9 cellular contexts compared by ENCODE assay signal in the genomic region with DNA sequence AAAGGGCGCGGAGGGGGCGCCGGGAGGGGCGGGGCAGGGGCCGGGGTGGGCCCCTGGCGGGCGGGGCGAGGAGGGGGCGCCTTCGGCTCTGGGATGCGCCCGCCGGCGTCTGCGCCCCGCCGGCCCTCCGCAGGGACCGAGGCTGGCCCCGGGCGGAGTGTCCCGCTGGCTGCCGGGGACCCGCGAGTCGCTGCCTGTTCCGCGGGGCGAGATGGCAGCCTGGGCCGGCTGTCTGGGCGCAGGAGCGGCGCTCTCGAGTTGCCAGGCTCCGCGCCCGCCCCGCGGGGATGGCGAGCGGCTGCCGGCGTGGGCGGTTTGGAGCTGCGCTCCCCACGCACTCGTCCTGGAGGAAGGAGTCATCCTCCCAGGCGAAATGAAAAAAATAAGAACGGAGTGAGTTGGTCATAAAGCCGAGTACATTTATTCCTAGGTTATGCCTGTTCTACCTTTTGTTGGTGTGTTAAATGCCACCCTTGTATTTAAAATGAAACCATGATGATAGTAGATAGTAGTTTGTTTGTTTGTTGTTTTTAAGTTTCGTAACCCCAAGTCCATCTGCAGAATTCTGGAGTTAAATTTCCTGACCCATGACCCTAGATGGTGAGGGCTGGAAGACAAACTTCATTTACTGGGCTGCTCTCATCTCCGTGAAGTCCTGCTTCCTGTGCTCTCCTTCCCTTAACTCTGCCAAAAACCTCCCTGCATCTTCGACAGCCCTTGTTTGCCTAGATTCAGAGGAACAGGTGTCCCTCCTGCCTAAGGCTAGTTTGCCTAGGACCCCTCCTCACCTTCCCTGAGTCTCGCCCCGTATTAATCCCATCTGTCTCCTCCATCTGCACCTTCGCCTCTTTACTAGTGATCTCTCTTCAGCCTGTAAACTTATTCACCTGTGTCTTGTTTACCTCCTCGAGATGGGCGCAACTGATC. TPM values are rescaled to one million over a fixed set of nuclear protein-coding genes. Genes with fewer than 3 reads are reported as not detected.
DNase-seq lines count a peak whose midpoint lies in the region; FAIRE-seq and TF ChIP-seq lines count a peak whose summit lies in the region.
"Had no signal": no experiment of that assay in that cellular context is flagged by ENCODE, and none has a peak within 500 bp of the region (broad histone marks: within the 10 kb centered on the region; RNA-seq: fewer than 3 reads in every experiment).

No MANE protein-coding gene starts in this region.

- H3K27ac ChIP-seq in H1 (ENCODE audit: low read depth, low read length) (no peak overlapping the region), stomach (peak overlapping the region; percentile 44 to 91 (median 77)), PC-9 (no peak overlapping the region)

- no peaks in the 10 kb centered on the region for H3K79me1 ChIP-seq in H1 (ENCODE audit: low read depth, low read length)

- H3K23ac ChIP-seq in H1 (ENCODE audit: insufficient read length), result no peak overlapping the region

- no TSS peak for BruUV-seq in PC-9 (replicated peaks; lab: Mats Ljungman, UMichigan)

- intact Hi-C loops in stomach (cut with DNase I; ENCODE audit: low total_unique reads) (no loop called here), PC-9 (cut with micrococcal nuclease; ENCODE audit: unreplicated experiment) (no loop called here)

- H3K79me2 ChIP-seq in H1 (ENCODE audit: control insufficient read depth in 1 of 2, insufficient read depth in 2 of 2, low read length in 2 of 2) (no peaks in the 10 kb centered on the region), PC-9 (ENCODE audit: low read depth) (no peaks in the 10 kb centered on the region)

- H3K56ac ChIP-seq in H1 (replicated peaks; ENCODE audit: insufficient read length, low read depth, low read length), result no peak overlapping the region

- H3K4me2 ChIP-seq in H1 (ENCODE audit: insufficient read depth in 1 of 2, low read depth in 2 of 2, low read length in 2 of 2) (peak overlapping the region; percentile 72 to 98), PC-9 (no peak overlapping the region)

- H3K9me2 ChIP-seq in PC-9 (ENCODE audit: insufficient read depth), result no peaks in the 10 kb centered on the region

- no peak overlapping the region for H3K4ac ChIP-seq in H1 (replicated peaks; ENCODE audit: insufficient read length, low read depth, low read length)

- POLR2A ChIA-PET in H1 (lab: Charles Lee; ENCODE audit: partially characterized antibody), result interaction anchor here (0.6 kb wide), 1 partner anchor 12 kb away, joined by 3 read pairs; no protein-coding TSS in a partner anchor
- POLR2A ChIA-PET in PC-9 (lab: Charles Lee; ENCODE audit: unreplicated experiment), result no interaction called here

- TF ChIP-seq RAD21 in H1 (IDR thresholded peaks at IDR 0.05 in 1 of 2, conservative IDR thresholded peaks at IDR 0.05 in 1 of 2; ENCODE audit: low read depth in 2 of 2, low read length in 2 of 2), result no peak

- no peak overlapping the region for H2BK20ac ChIP-seq in H1 (ENCODE audit: low read length)

- H2BK5ac ChIP-seq in H1 (ENCODE audit: low read depth, low read length), result no peak overlapping the region

- H4K91ac ChIP-seq in H1 (replicated peaks; ENCODE audit: insufficient read length, low read length), result no peak overlapping the region

- no peak overlapping the region for H3K9ac ChIP-seq in H1 (replicated peaks in 1 of 4; ENCODE audit: extremely low read depth in 1 of 4, low read depth in 3 of 4, low read length in 3 of 4)

- CTCF ChIA-PET in H1 (lab: Charles Lee; ENCODE audit: partially characterized antibody) (interaction anchor here (0.7 to 11.1 kb wide), 9 partner anchors 11 to 80 kb away, joined by 3 to 142 read pairs (median 9); no protein-coding TSS in a partner anchor), PC-9 (lab: Charles Lee) (no interaction called here)

- H3K23me2 ChIP-seq in H1 (ENCODE audit: low read depth, low read length), result peaks cover 11% of the 10 kb centered on the region; the same call in 1 of the 2 replicates

- H3K4me1 ChIP-seq in H1 (replicated peaks in 1 of 4; ENCODE audit: control insufficient read depth in 3 of 4, insufficient read depth in 4 of 4, low read length in 3 of 4) (peaks cover 6 to 17% (median 13%) of the 10 kb centered on the region in 4 experiments; a peak in 6 of 7 replicates), stomach (peaks cover 15 to 28% (median 22%) of the 10 kb centered on the region in 4 donors), PC-9 (replicated peaks; ENCODE audit: insufficient read depth) (no peaks in the 10 kb centered on the region)

- no peak overlapping the region for H4K8ac ChIP-seq in H1 (ENCODE audit: extremely low read depth, insufficient read depth, low read length)

- no peak overlapping the region for H3K18ac ChIP-seq in H1 (ENCODE audit: extremely low read depth, low read length)

- no peak overlapping the region for H2BK12ac ChIP-seq in H1 (ENCODE audit: low read depth, low read length)

- H3K9me3 ChIP-seq in H1 (ENCODE audit: insufficient read depth in 2 of 2, low read depth in 1 of 2, low read length in 1 of 2) (no peaks in the 10 kb centered on the region), stomach (no peaks in the 10 kb centered on the region), PC-9 (ENCODE audit: insufficient read depth, low read depth) (no peaks in the 10 kb centered on the region)

- H3K4me3 ChIP-seq in H1 (ENCODE audit: extremely low read depth in 1 of 4, insufficient read depth in 2 of 4, low read depth in 3 of 4, low read length in 4 of 4) (peak overlapping the region; percentile 56 to 68 (median 61)), stomach (peak overlapping the region; percentile 57 to 75 (median 68)), PC-9 (no peak overlapping the region)

- no peak for TF ChIP-seq POLR2A in H1 (IDR thresholded peaks at IDR 0.05; ENCODE audit: control extremely low read depth in 1 of 2, low read depth in 2 of 2, low read length in 2 of 2)
- no peak for TF ChIP-seq POLR2A in stomach (IDR thresholded peaks at IDR 0.05)

- TF ChIP-seq CTCF in H1 (IDR thresholded peaks at IDR 0.05; ENCODE audit: control extremely low read depth in 1 of 3, insufficient read depth in 1 of 3, low read depth in 1 of 3, low read length in 3 of 3), result no peak
- no peak for TF ChIP-seq CTCF in stomach (IDR thresholded peaks at IDR 0.05)
- no peak for TF ChIP-seq CTCF in PC-9 (conservative IDR thresholded peaks at IDR 0.05)

- H4K5ac ChIP-seq in H1 (ENCODE audit: insufficient read length, low read depth, low read length), result no peak overlapping the region

- H3K36me3 ChIP-seq in H1 (ENCODE audit: control insufficient read depth in 2 of 4, insufficient read depth in 4 of 4, low read length in 3 of 4), result no peaks in the 10 kb centered on the region
- no peaks in the 10 kb centered on the region for H3K36me3 ChIP-seq in stomach
- no peaks in the 10 kb centered on the region for H3K36me3 ChIP-seq in PC-9 (ENCODE audit: low read depth)

- no peak overlapping the region for H3K14ac ChIP-seq in H1 (ENCODE audit: insufficient read length)

- peaks cover 14 to 59% (median 52%) of the 10 kb centered on the region in 4 experiments for H3K27me3 ChIP-seq in H1 (replicated peaks in 1 of 4; ENCODE audit: control insufficient read depth in 3 of 4, extremely low read depth in 1 of 4, insufficient read depth in 3 of 4, low read length in 3 of 4)
- peaks cover 0 to 58% (median 37%) of the 10 kb centered on the region in 3 donors for H3K27me3 ChIP-seq in stomach
- peaks cover 3% of the 10 kb centered on the region; the same call in 1 of the 2 replicates for H3K27me3 ChIP-seq in PC-9 (ENCODE audit: insufficient read depth, low read depth)

- TF ChIP-seq EP300 in H1 (IDR thresholded peaks at IDR 0.05; ENCODE audit: borderline replicate concordance in 1 of 2, low read depth in 2 of 2, low read length in 2 of 2) (no peak), stomach (IDR thresholded peaks at IDR 0.05) (no peak)

- no peak for FAIRE-seq in H1 (lab: Jason Lieb, UNC)

- H2AK5ac ChIP-seq in H1 (ENCODE audit: low read depth, low read length), result no peak overlapping the region

- H2AFZ ChIP-seq in H1 (ENCODE audit: low read length), result no peak overlapping the region
- no peak overlapping the region for H2AFZ ChIP-seq in PC-9

- peak overlapping the region; percentile 83; the same call in 1 of the 2 replicates for H2BK15ac ChIP-seq in H1 (ENCODE audit: low read length)

- 23% methylated on average over 24 of the region's 59 CpGs; no CpG with 5 or more reads in 1 of the 2 experiments for whole genome bisulfite sequencing in H1 (ENCODE audit: extremely low coverage in 1 of 2, insufficient coverage in 1 of 2, insufficient read length in 1 of 2, insufficient replicate concordance in 2 of 2, low coverage in 1 of 2, low lambda C conversion rate in 2 of 2, missing lambda C conversion rate in 1 of 2), 2 experiments
- 8 to 15% (median 11%) methylated on average over 27 to 59 of the region's 59 CpGs for WGBS in stomach, 5 donors

- DNase-seq in DMS79 treated with DMSO at 0.1 percent for 48 hours (lab: John Stamatoyannopoulos, UW) (peak; percentile 15), DMS79 (lab: John Stamatoyannopoulos, UW) (no peak), H1 (ENCODE audit: low read depth in 1 of 2, low spot score in 2 of 2) (peak in 1 of 2 experiments; percentile 45), mesenteric fat pad (ENCODE audit: low spot score) (peak; percentile 90), stomach (no peak), PC-9 (no peak), cortex of kidney (lab: John Stamatoyannopoulos, UW) (no peak)
- peak; percentile 36 to 39 for DNase-seq in activated CD4-positive, alpha-beta T cell treated with anti-CD3 and anti-CD28 coated beads, Interleukin-2, amount 50 U/mL, for 48 hours

- H4K20me1 ChIP-seq in H1 (replicated peaks in 1 of 2; ENCODE audit: control insufficient read depth in 1 of 2, insufficient read depth in 2 of 2, low read length in 2 of 2), result peaks cover 0 to 3% of the 10 kb centered on the region in 2 experiments
- no peaks in the 10 kb centered on the region for H4K20me1 ChIP-seq in PC-9 (ENCODE audit: insufficient read depth)

- H3F3A ChIP-seq in PC-9 (ENCODE audit: insufficient read depth, low read depth), result no peaks in the 10 kb centered on the region

- H2BK120ac ChIP-seq in H1 (replicated peaks; ENCODE audit: low read depth, low read length), result no peak overlapping the region

RNA-seq across cellular contexts. Expression of a gene that starts 32.8 kb away (rescaled TPM):
- 385 and 388 TPM in 2 replicates for total RNA-seq in H1 (2021; fragmentation: NEBNext Ultra II Directional; extraction: Animal tissue kit (Norgen Biotek cat#: 25700))
- 222 and 469 TPM in 2 replicates for polyA plus RNA-seq in H1 (2011; rRNA removed)
- polyA plus RNA-seq in H1 (2011; cell fraction: cytosol; rRNA removed), result 352 TPM
- polyA plus RNA-seq in H1 (2011; cell fraction: nucleus; rRNA removed), result 349 TPM
- 353 to 461 TPM (median 430 TPM) in 4 replicates for polyA plus RNA-seq in H1 (2012, experiment 1 of 2)
- 373 TPM for polyA plus RNA-seq in H1 (2012, experiment 2 of 2)
- polyA plus RNA-seq in H1 (2013, experiment 1 of 2), result 479 TPM
- polyA plus RNA-seq in H1 (2013, experiment 2 of 2), result 464 TPM
- polyA minus RNA-seq in H1 (2011; rRNA and poly(A)+ RNA removed), result 220 and 221 TPM in 2 replicates
- polyA minus RNA-seq in H1 (2011; cell fraction: cytosol; rRNA and poly(A)+ RNA removed), result 184 TPM
- polyA minus RNA-seq in H1 (2011; cell fraction: nucleus; rRNA and poly(A)+ RNA removed), result 187 TPM
- total RNA-seq in mesenteric fat pad, result 144 TPM
- 100 to 1,000 TPM; 102 to 204 (median 136) TPM for total RNA-seq in stomach
- 100 to 1,000 TPM; 243 to 580 (median 328) TPM for polyA plus RNA-seq in stomach
- 191 and 195 TPM in 2 replicates for total RNA-seq in PC-9 (2021)

RNA-seq across cellular contexts. Expression of a gene that starts 54.7 kb away (rescaled TPM):
- 0.31 and 0.71 TPM in 2 replicates for total RNA-seq in H1 (2021; fragmentation: NEBNext Ultra II Directional; extraction: Animal tissue kit (Norgen Biotek cat#: 25700))
- polyA plus RNA-seq in H1 (2011; rRNA removed) (0.16 TPM in 1 of 2 replicates, not detected in the other), stomach (not detected)
- polyA plus RNA-seq in H1 (2011; cell fraction: cytosol; rRNA removed), result 0.13 TPM
- polyA plus RNA-seq in H1 (2011; cell fraction: nucleus; rRNA removed), result 0.23 TPM
- 0.12 to 0.41 TPM (median 0.20 TPM) in 4 replicates for polyA plus RNA-seq in H1 (2012, experiment 1 of 2)
- polyA plus RNA-seq in H1 (2012, experiment 2 of 2), result not detected
- polyA plus RNA-seq in H1 (2013, experiment 1 of 2), result 0.28 TPM
- 0.35 TPM for polyA plus RNA-seq in H1 (2013, experiment 2 of 2)
- 0.27 and 0.44 TPM in 2 replicates for polyA minus RNA-seq in H1 (2011; rRNA and poly(A)+ RNA removed)
- polyA minus RNA-seq in H1 (2011; cell fraction: cytosol; rRNA and poly(A)+ RNA removed), result not detected
- 0.40 TPM for polyA minus RNA-seq in H1 (2011; cell fraction: nucleus; rRNA and poly(A)+ RNA removed)
- total RNA-seq in mesenteric fat pad (not detected), stomach (not detected), PC-9 (2021) (0.96 and 1.6 TPM in 2 replicates)
- total RNA-seq: T-helper 2 cell treated with Interferon-gamma antibody and Interleukin-4, amounts not matched to agents 100 ng/mL and 5 ng/mL, for 36 hours had no signal

Comparison
In these comparisons a context has a peak if more than half of its experiments do, and no peak if none do; other contexts are left out.
1. DNase-seq: peak in DMS79 treated with DMSO at 0.1 percent for 48 hours (single experiment), activated CD4-positive, alpha-beta T cell treated with anti-CD3 and anti-CD28 coated beads, Interleukin-2, amount 50 U/mL, for 48 hours (2 of 2) and mesenteric fat pad (single experiment); none in DMS79 (single experiment), stomach (single experiment), PC-9 (0 of 2) and cortex of kidney (single experiment).
2. H3K27ac ChIP-seq: peak in stomach (5 of 5); none in H1 (single experiment) and PC-9 (single experiment).